24 cellular contexts compared by ENCODE assay signal in genomic region chr17:38328620-38329019, GRCh38. TPM values are rescaled to one million over a fixed set of nuclear protein-coding genes. Genes with fewer than 3 reads are reported as not detected.
DNase-seq lines count a peak whose midpoint lies in the region; ATAC-seq and TF ChIP-seq lines count a peak whose summit lies in the region.
"Had no signal": no experiment of that assay in that cellular context is flagged by ENCODE, and none has a peak within 500 bp of the region (broad histone marks: within the 10 kb centered on the region; RNA-seq: fewer than 3 reads in every experiment).

No MANE protein-coding gene starts in this region.

- intact Hi-C loops in OCI-LY7 (cut with micrococcal nuclease; ENCODE audit: unreplicated experiment) (no loop called here), Calu3 (cut with micrococcal nuclease; ENCODE audit: unreplicated experiment) (no loop called here)

- H3K4me1 ChIP-seq in BLaER1 (peaks cover 88% of the 10 kb centered on the region), OCI-LY7 (ENCODE audit: insufficient read depth, low read length, poor library complexity, severe bottlenecking) (peaks cover 59% of the 10 kb centered on the region), endodermal cell (ENCODE audit: control insufficient read depth, insufficient read depth, low read length) (peaks cover 10% of the 10 kb centered on the region)
- H3K4me1 ChIP-seq: Peyer's patch had no signal

- H3K4me1 Mint-ChIP-seq in endodermal cell, result peaks cover 25% of the 10 kb centered on the region
- H3K4me1 Mint-ChIP-seq in Calu3 (ENCODE audit: low read depth, unreplicated experiment), result no peaks in the 10 kb centered on the region

- H3K4me2 ChIP-seq in BLaER1 (peak overlapping the region; percentile 85), OCI-LY7 (ENCODE audit: low read length) (peak overlapping the region; percentile 91)
- H3K4me2 ChIP-seq: A549 had no signal

- H3K4me3 Mint-ChIP-seq in endodermal cell, result no peak overlapping the region
- no peak overlapping the region for H3K4me3 Mint-ChIP-seq in Calu3 (ENCODE audit: low read depth, unreplicated experiment)
- H3K4me3 Mint-ChIP-seq: CD4-positive, alpha-beta T cell; IgD-negative memory B cell had no signal

- H4K20me1 ChIP-seq in BLaER1 (no peaks in the 10 kb centered on the region), OCI-LY7 (ENCODE audit: insufficient read depth, low read length) (no peaks in the 10 kb centered on the region)

- TF ChIP-seq CTCF in OCI-LY7 (conservative IDR thresholded peaks at IDR 0.05; ENCODE audit: low read length) (no peak), endodermal cell (conservative IDR thresholded peaks at IDR 0.05) (no peak), Calu3 (IDR thresholded peaks at IDR 0.05; ENCODE audit: unreplicated experiment) (no peak)

- 95 to 100% methylated on average over 5 to 7 of the region's 7 CpGs for WGBS in endodermal cell (ENCODE audit: insufficient coverage in 1 of 2, insufficient read length in 1 of 2), 2 experiments

- H3K36me3 ChIP-seq in BLaER1 (peaks cover 3% of the 10 kb centered on the region), OCI-LY7 (ENCODE audit: insufficient read depth, low read length) (peaks cover 7% of the 10 kb centered on the region; the same call in 1 of the 2 replicates), endodermal cell (ENCODE audit: control insufficient read depth, insufficient read depth, low read length) (peaks cover 2% of the 10 kb centered on the region)
- H3K36me3 ChIP-seq: BE2C had no signal

- H3K9me3 Mint-ChIP-seq in endodermal cell (no peaks in the 10 kb centered on the region), Calu3 (ENCODE audit: low read depth, unreplicated experiment) (no peaks in the 10 kb centered on the region)
- H3K9me3 Mint-ChIP-seq: CD4-positive, alpha-beta T cell; IgD-negative memory B cell had no signal

- POLR2A ChIA-PET in OCI-LY7 (lab: Charles Lee), result interaction anchor here (1.1 kb wide), 1 partner anchor 12 kb away, joined by 3 read pairs; no protein-coding TSS in a partner anchor

- ATAC-seq in GM18505 (IDR thresholded peaks at IDR 0.05; ENCODE audit: unreplicated experiment) (no peak), HG03457 (IDR thresholded peaks at IDR 0.05; ENCODE audit: unreplicated experiment) (no peak)
- ATAC-seq: A549, SK-N-SH treated with all-trans-retinoic acid at 6 μM for 48 hours had no signal

- in situ Hi-C loops in G401 (cut with HindIII; ENCODE audit: low sequenced_read_pairs), result no loop called here

- TF ChIP-seq POLR2A in GM18505 (IDR thresholded peaks at IDR 0.05; ENCODE audit: borderline replicate concordance, extremely low read depth, insufficient read depth, insufficient read length), result no peak

- BruUV-seq in OCI-LY7 (replicated peaks; lab: Mats Ljungman, UMichigan), result no TSS peak
- BruUV-seq in Calu3 (replicated peaks; lab: Mats Ljungman, UMichigan), result no TSS peak

- H3K9me2 ChIP-seq in OCI-LY7 (ENCODE audit: insufficient read depth, low read length), result no peaks in the 10 kb centered on the region

- H3K36me3 Mint-ChIP-seq in endodermal cell (ENCODE audit: low read depth), result peaks cover 5% of the 10 kb centered on the region
- H3K36me3 Mint-ChIP-seq in Calu3 (ENCODE audit: insufficient read depth, unreplicated experiment), result peaks cover 9% of the 10 kb centered on the region
- H3K36me3 Mint-ChIP-seq: IgD-negative memory B cell had no signal

- no peaks in the 10 kb centered on the region for H3K79me2 ChIP-seq in OCI-LY7 (ENCODE audit: insufficient read depth, low read depth, low read length)

- H3K27ac Mint-ChIP-seq in endodermal cell (no peak overlapping the region), Calu3 (ENCODE audit: unreplicated experiment) (no peak overlapping the region)
- H3K27ac Mint-ChIP-seq: CD4-positive, alpha-beta T cell; IgD-negative memory B cell had no signal

- no peak overlapping the region for H2AFZ ChIP-seq in OCI-LY7 (ENCODE audit: low read length)

- no peak overlapping the region for H3K27ac ChIP-seq in BLaER1
- H3K27ac ChIP-seq in OCI-LY7 (ENCODE audit: low read depth, low read length, poor library complexity, severe bottlenecking), result peak overlapping the region; percentile 97
- H3K27ac ChIP-seq in endodermal cell (ENCODE audit: low read depth, low read length), result no peak overlapping the region
- H3K27ac ChIP-seq: A549, Peyer's patch had no signal

- CTCF ChIA-PET in OCI-LY7 (lab: Charles Lee; ENCODE audit: unreplicated experiment) (interaction anchor here (1.5 kb wide), 1 partner anchor 21 kb away, joined by 4 read pairs; no protein-coding TSS in a partner anchor), Calu3 (lab: Charles Lee) (interaction anchor here (1.0 to 2.1 kb wide), 5 partner anchors 9 to 35 kb away, joined by 3 to 10 read pairs (median 4); no protein-coding TSS in a partner anchor)

- H3K27me3 Mint-ChIP-seq in endodermal cell (ENCODE audit: insufficient read depth), result peaks cover 4% of the 10 kb centered on the region
- H3K27me3 Mint-ChIP-seq in Calu3 (ENCODE audit: unreplicated experiment), result peaks cover 56% of the 10 kb centered on the region

- H3K4me3 ChIP-seq in BLaER1, result no peak overlapping the region
- no peak overlapping the region for H3K4me3 ChIP-seq in OCI-LY7 (ENCODE audit: low read depth, low read length, poor library complexity, severe bottlenecking)
- no peak overlapping the region for H3K4me3 ChIP-seq in endodermal cell (ENCODE audit: low read length)
- H3K4me3 ChIP-seq: A549, Peyer's patch had no signal

- no peaks in the 10 kb centered on the region for H3K27me3 ChIP-seq in BLaER1
- H3K27me3 ChIP-seq in endodermal cell (ENCODE audit: control insufficient read depth, insufficient read depth, low read length, poor library complexity, severe bottlenecking), result no peaks in the 10 kb centered on the region
- H3K27me3 ChIP-seq: BE2C, Peyer's patch had no signal

- H3K9me3 ChIP-seq in BLaER1 (no peaks in the 10 kb centered on the region), OCI-LY7 (ENCODE audit: low read length) (no peaks in the 10 kb centered on the region), endodermal cell (ENCODE audit: control insufficient read depth, low read length) (no peaks in the 10 kb centered on the region)
- H3K9me3 ChIP-seq: A549, BE2C, Caco-2, Peyer's patch had no signal

- H3K9ac ChIP-seq in BLaER1 (no peak overlapping the region), endodermal cell (ENCODE audit: extremely low read depth, low read length, poor library complexity, severe bottlenecking) (no peak overlapping the region)

- DNase-seq in G401 (ENCODE audit: low spot score), result peak; percentile 85
- DNase-seq in OCI-LY7 (ENCODE audit: low spot score), result peak; percentile 55
- peak; percentile 42 for DNase-seq in endodermal cell
- DNase-seq in NCI-H2196 (lab: John Stamatoyannopoulos, UW; ENCODE audit: unreplicated experiment), result no peak
- DNase-seq in Calu3, result no peak
- DNase-seq: BE2C; Caco-2; CD4-positive, alpha-beta T cell; GDM1; HCEC 1CT; Karpas-422; MV-4-11; NCI-H1105 treated with DMSO at 0.1 percent for 48 hours; NCI-H187; NCI-H446 treated with DMSO at 0.1 percent for 48 hours; NCI-H748 treated with DMSO at 0.1 percent for 48 hours had no signal

RNA-seq across cellular contexts. Expression of gene GPR179, which starts 15.1 kb away (rescaled TPM):
- total RNA-seq in G401 (2014; rRNA removed; shearing (Covaris generic)), result not detected in 2 replicates
- total RNA-seq in OCI-LY7 (2014; rRNA removed; shearing (Covaris generic)), result 0.21 and 0.32 TPM in 2 replicates
- 0.06 and 1.1 TPM in 2 replicates for total RNA-seq in OCI-LY7 (2022)
- total RNA-seq in endodermal cell, result not detected
- polyA plus RNA-seq in endodermal cell (2013, experiment 1 of 2), result not detected
- polyA plus RNA-seq in endodermal cell (2013, experiment 2 of 2), result 0.04 TPM
- total RNA-seq in Calu3 (2022), result 0.45 and 0.69 TPM in 2 replicates
- total RNA-seq: CD4-positive, alpha-beta T cell; M059J had no signal
- polyA plus RNA-seq: IgD-negative memory B cell had no signal

RNA-seq across cellular contexts. Expression of gene SOCS7, which starts 23.0 kb away (rescaled TPM):
- total RNA-seq in G401 (2014; rRNA removed; shearing (Covaris generic)), result 12.7 and 14.9 TPM in 2 replicates
- 27.0 and 36.1 TPM in 2 replicates for total RNA-seq in OCI-LY7 (2014; rRNA removed; shearing (Covaris generic))
- 39.1 and 44.9 TPM in 2 replicates for total RNA-seq in OCI-LY7 (2022)
- 10 to 100 TPM; 24.4 to 28.1 TPM for total RNA-seq in endodermal cell
- 18.4 TPM for polyA plus RNA-seq in endodermal cell (2013, experiment 1 of 2)
- polyA plus RNA-seq in endodermal cell (2013, experiment 2 of 2), result 16.2 TPM
- total RNA-seq in Calu3 (2022), result 68.3 and 83.6 TPM in 2 replicates

RNA-seq across cellular contexts. Expression of gene MRPL45, which starts 31.7 kb away (rescaled TPM):
- 81.2 and 90.6 TPM in 2 replicates for total RNA-seq in G401 (2014; rRNA removed; shearing (Covaris generic))
- 29.5 and 29.6 TPM in 2 replicates for total RNA-seq in OCI-LY7 (2014; rRNA removed; shearing (Covaris generic))
- total RNA-seq in OCI-LY7 (2022) (41.5 and 45.1 TPM in 2 replicates), endodermal cell (10 to 100 TPM; 48.8 to 51.9 TPM), Calu3 (2022) (171 and 174 TPM in 2 replicates)
- 49.7 TPM for polyA plus RNA-seq in endodermal cell (2013, experiment 1 of 2)
- polyA plus RNA-seq in endodermal cell (2013, experiment 2 of 2), result 47.2 TPM

Comparison
In these comparisons a context has a peak if more than half of its experiments do, and no peak if none do; other contexts are left out.
1. DNase-seq: peak in G401 (single experiment), OCI-LY7 (single experiment) and endodermal cell (single experiment); none in NCI-H2196 (single experiment) and Calu3 (single experiment).